In the genomic region with DNA sequence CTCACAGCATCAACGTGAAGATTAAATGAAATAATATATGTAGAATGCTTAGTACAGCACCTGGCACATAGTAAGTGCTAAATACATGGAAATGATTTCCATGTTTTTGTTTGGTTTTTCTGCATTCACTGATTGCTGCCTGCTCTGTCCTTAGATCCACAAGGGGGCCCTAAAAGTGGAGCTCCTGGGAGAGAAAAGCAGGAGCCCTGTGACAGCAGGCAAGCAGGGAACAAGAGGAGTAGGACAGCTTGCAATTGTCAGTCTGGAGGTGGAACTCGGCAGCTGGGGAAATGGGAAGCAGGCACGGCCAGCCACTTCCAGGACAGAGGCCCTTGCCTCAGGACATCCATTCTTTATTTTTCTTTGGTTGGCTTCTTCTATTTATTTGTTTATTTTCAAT, we compare ENCODE assay signal across 11 cellular contexts.
A peak's percentile ranks its signal among the peaks of the same experiment; 100 is the strongest.
DNase-seq lines count a peak whose midpoint lies in the region; ATAC-seq and TF ChIP-seq lines count a peak whose summit lies in the region.
"Had no signal": no experiment of that assay in that cellular context is flagged by ENCODE, and none has a peak within 500 bp of the region (broad histone marks: within the 10 kb centered on the region; RNA-seq: fewer than 3 reads in every experiment).

No MANE protein-coding gene starts in this region.

- no peak overlapping the region for H3K9ac ChIP-seq in liver (ENCODE audit: low read depth in 1 of 2, low read length in 2 of 2)
- no peak overlapping the region for H3K9ac ChIP-seq in Karpas-422 (ENCODE audit: low read length)

- H3K36me3 Mint-ChIP-seq in activated CD4-positive, alpha-beta memory T cell treated with anti-CD3 and anti-CD28 coated beads, Interleukin-2, amount 10 ng/mL, durations not matched to agents 7 days and 5 days (ENCODE audit: low read depth): no peaks in the 10 kb centered on the region

- no peak overlapping the region for H3K4me3 Mint-ChIP-seq in activated CD4-positive, alpha-beta memory T cell treated with anti-CD3 and anti-CD28 coated beads, Interleukin-2, amount 10 ng/mL, durations not matched to agents 7 days and 5 days

- intact Hi-C loops in dorsolateral prefrontal cortex (cut with DNase I): no loop called here

- H3K27ac ChIP-seq in C4-2B (no peak overlapping the region), dorsolateral prefrontal cortex (no peak overlapping the region), liver (ENCODE audit: low read depth in 1 of 2, low read length in 2 of 2) (no peak overlapping the region), Karpas-422 (ENCODE audit: low read length) (no peak overlapping the region)
- H3K27ac ChIP-seq: ascending aorta had no signal

- no peaks in the 10 kb centered on the region for H3K4me1 ChIP-seq in liver (ENCODE audit: control insufficient read depth in 4 of 4, insufficient read depth in 4 of 4, low read length in 3 of 4)
- H3K4me1 ChIP-seq in Karpas-422 (ENCODE audit: low read length): no peaks in the 10 kb centered on the region
- H3K4me1 ChIP-seq: ascending aorta had no signal

- H3K36me3 ChIP-seq in liver (ENCODE audit: control insufficient read depth in 4 of 4, insufficient read depth in 3 of 4, low read depth in 1 of 4, low read length in 3 of 4): no peaks in the 10 kb centered on the region
- H3K36me3 ChIP-seq in Karpas-422 (ENCODE audit: insufficient read depth, low read length): no peaks in the 10 kb centered on the region
- H3K36me3 ChIP-seq: ascending aorta had no signal

- no peaks in the 10 kb centered on the region for H3K4me1 Mint-ChIP-seq in activated CD4-positive, alpha-beta memory T cell treated with anti-CD3 and anti-CD28 coated beads, Interleukin-2, amount 10 ng/mL, durations not matched to agents 7 days and 5 days

- CTCF ChIA-PET in activated CD4-positive, alpha-beta memory T cell treated with anti-CD3 and anti-CD28 coated beads, Interleukin-2, amount 10 ng/mL, durations not matched to agents 7 days and 5 days (lab: Charles Lee): no interaction called here

- WGBS in liver: 58% methylated on average over 3 of the region's 3 CpGs

- no peak overlapping the region for H3K27ac Mint-ChIP-seq in activated CD4-positive, alpha-beta memory T cell treated with anti-CD3 and anti-CD28 coated beads, Interleukin-2, amount 10 ng/mL, durations not matched to agents 7 days and 5 days

- H3K4me3 ChIP-seq in dorsolateral prefrontal cortex (no peak overlapping the region), liver (ENCODE audit: low read depth in 1 of 3, low read length in 3 of 3) (no peak overlapping the region), Karpas-422 (ENCODE audit: low read length) (no peak overlapping the region)
- H3K4me3 ChIP-seq: ascending aorta had no signal

- H3K4me2 ChIP-seq in Karpas-422 (ENCODE audit: low read depth, low read length, poor library complexity, severe bottlenecking): no peak overlapping the region

- H3K9me3 ChIP-seq in liver (ENCODE audit: control insufficient read depth in 4 of 4, low read length in 3 of 4): peaks cover 0 to 2% (median 0%) of the 10 kb centered on the region in 4 donors
- H3K9me3 ChIP-seq in Karpas-422 (ENCODE audit: low read length): 0 out of 2 replicates have a peak, but pooled peaks cover 3% of the 10 kb centered on the region
- H3K9me3 ChIP-seq: ascending aorta had no signal

- no peaks in the 10 kb centered on the region for H3K27me3 ChIP-seq in dorsolateral prefrontal cortex
- no peaks in the 10 kb centered on the region for H3K27me3 ChIP-seq in liver (ENCODE audit: control insufficient read depth in 4 of 4, insufficient read depth in 4 of 4, low read length in 3 of 4)
- no peaks in the 10 kb centered on the region for H3K27me3 ChIP-seq in Karpas-422 (ENCODE audit: low read length)
- H3K27me3 ChIP-seq: ascending aorta had no signal

- no peaks in the 10 kb centered on the region for H3K27me3 Mint-ChIP-seq in activated CD4-positive, alpha-beta memory T cell treated with anti-CD3 and anti-CD28 coated beads, Interleukin-2, amount 10 ng/mL, durations not matched to agents 7 days and 5 days

- peak; percentile 32 for TF ChIP-seq CTCF in C4-2B (conservative IDR thresholded peaks at IDR 0.05)
- peak in 20 of 56 donors; percentile 12 to 39 (median 24) for TF ChIP-seq CTCF in dorsolateral prefrontal cortex (IDR thresholded peaks at IDR 0.05 in 54 of 56, conservative IDR thresholded peaks at IDR 0.05 in 2 of 56; ENCODE audit: low read depth in 1 of 56, partially characterized antibody in 56 of 56)
- TF ChIP-seq CTCF in liver (IDR thresholded peaks at IDR 0.05; ENCODE audit: low read depth, low read length, missing input control): peak; percentile 25

- POLR2A ChIA-PET in activated CD4-positive, alpha-beta memory T cell treated with anti-CD3 and anti-CD28 coated beads, Interleukin-2, amount 10 ng/mL, durations not matched to agents 7 days and 5 days (lab: Charles Lee): no interaction called here

- peak; percentile 72 to 80 for TF ChIP-seq RAD21 in liver (IDR thresholded peaks at IDR 0.05)

- peak; percentile 37 for DNase-seq in M059J (ENCODE audit: low read depth)
- peak in 7 of 10 donors; percentile 11 to 45 (median 33) for DNase-seq in dorsolateral prefrontal cortex
- no peak for DNase-seq in effector CD8-positive, alpha-beta T cell (lab: John Stamatoyannopoulos, UW)
- no peak for DNase-seq in activated CD4-positive, alpha-beta memory T cell treated with anti-CD3 and anti-CD28 coated beads, Interleukin-2, amount 10 ng/mL, durations not matched to agents 7 days and 5 days
- no peak for DNase-seq in Karpas-422
- DNase-seq: GOT3, MV-4-11 had no signal

- H3K9me2 ChIP-seq in Karpas-422 (replicated peaks; ENCODE audit: insufficient read depth, low read length): no peaks in the 10 kb centered on the region

- no peak for ATAC-seq in GM18511 (IDR thresholded peaks at IDR 0.05; ENCODE audit: unreplicated experiment)

- no peak overlapping the region for H2AFZ ChIP-seq in Karpas-422 (ENCODE audit: low read length)

- no peaks in the 10 kb centered on the region for H4K20me1 ChIP-seq in Karpas-422 (ENCODE audit: insufficient read depth, low read depth, low read length)

- no peaks in the 10 kb centered on the region for H3K9me3 Mint-ChIP-seq in activated CD4-positive, alpha-beta memory T cell treated with anti-CD3 and anti-CD28 coated beads, Interleukin-2, amount 10 ng/mL, durations not matched to agents 7 days and 5 days

- no peaks in the 10 kb centered on the region for H3K79me2 ChIP-seq in Karpas-422 (ENCODE audit: low read length)

TF ChIP-seq in liver, 16 proteins besides CTCF, POLR2A, EP300 and RAD21:
- TF ChIP-seq HNF4G (IDR thresholded peaks at IDR 0.05) (no peak), SP1 (IDR thresholded peaks at IDR 0.05) (no peak), FOXA2 (IDR thresholded peaks at IDR 0.05) (no peak), NR2F2 (IDR thresholded peaks at IDR 0.05) (no peak), YY1 (IDR thresholded peaks at IDR 0.05) (no peak), RXRA (IDR thresholded peaks at IDR 0.05) (no peak), EGR1 (IDR thresholded peaks at IDR 0.05; ENCODE audit: low read depth in 2 of 2) (no peak)

Comparison
In these comparisons a context has a peak if more than half of its experiments do, and no peak if none do; other contexts are left out.
1. DNase-seq: peak in M059J (single experiment) and dorsolateral prefrontal cortex (7 of 10); none in effector CD8-positive, alpha-beta T cell (single experiment), activated CD4-positive, alpha-beta memory T cell treated with anti-CD3 and anti-CD28 coated beads, Interleukin-2, amount 10 ng/mL, durations not matched to agents 7 days and 5 days (single experiment) and Karpas-422 (single experiment).